ENCODE assay signal across 1 cellular context in genomic region chr3:186614597-186615483, GRCh38.
TF ChIP-seq lines count a peak whose summit lies in the region.

No MANE protein-coding gene starts in this region.

TF ChIP-seq in HepG2, 621 proteins besides CTCF, POLR2A, EP300 and RAD21 (continued from another document and continues in another):
- no peak for TF ChIP-seq AKNA (CRISPR knock-in tag; IDR thresholded peaks at IDR 0.05; ENCODE audit: borderline replicate concordance)
- TF ChIP-seq ZNF709 (CRISPR knock-in tag; IDR thresholded peaks at IDR 0.05), result peak; percentile 36; the same call in 1 of the 2 replicates
- TF ChIP-seq MXI1 (IDR thresholded peaks at IDR 0.05; ENCODE audit: borderline replicate concordance, low read depth, low read length), result peak; percentile 74; the same call in 1 of the 3 replicates
- peak; percentile 77; the same call in 1 of the 2 replicates for TF ChIP-seq HNF1B (CRISPR knock-in tag; IDR thresholded peaks at IDR 0.05)
- peak; percentile 98 for TF ChIP-seq TGIF2 (CRISPR knock-in tag; IDR thresholded peaks at IDR 0.05)
- no peak for TF ChIP-seq TIGD3 (CRISPR knock-in tag; IDR thresholded peaks at IDR 0.05; ENCODE audit: borderline replicate concordance)
- peak; percentile 51 for TF ChIP-seq SRSF4 (IDR thresholded peaks at IDR 0.05; ENCODE audit: low read depth, low read length, poor library complexity, severe bottlenecking)
- no peak for TF ChIP-seq ZNF7 (CRISPR knock-in tag; IDR thresholded peaks at IDR 0.05)
- TF ChIP-seq SNRNP70 (IDR thresholded peaks at IDR 0.05; ENCODE audit: low read depth, low read length), result 0 out of 2 replicates have a peak, but pooled peaks have one; percentile 77
- no peak for TF ChIP-seq ONECUT2 (CRISPR knock-in tag; IDR thresholded peaks at IDR 0.05)
- TF ChIP-seq NFRKB (IDR thresholded peaks at IDR 0.05), result no peak
- peak; percentile 52 for TF ChIP-seq MNT (IDR thresholded peaks at IDR 0.05)
- peak; percentile 72; the same call in 1 of the 2 replicates for TF ChIP-seq CSRNP2 (CRISPR knock-in tag; conservative IDR thresholded peaks at IDR 0.05; ENCODE audit: low read depth)
- TF ChIP-seq ZFP62 (CRISPR knock-in tag; IDR thresholded peaks at IDR 0.05), result no peak
- no peak for TF ChIP-seq FOSL1 (CRISPR knock-in tag; IDR thresholded peaks at IDR 0.05; ENCODE audit: borderline replicate concordance)
- TF ChIP-seq TRAFD1 (CRISPR knock-in tag; IDR thresholded peaks at IDR 0.05; ENCODE audit: borderline replicate concordance), result no peak
- no peak for TF ChIP-seq ZNF17 (CRISPR knock-in tag; IDR thresholded peaks at IDR 0.05)
- no peak for TF ChIP-seq MAF1 (CRISPR knock-in tag; IDR thresholded peaks at IDR 0.05; ENCODE audit: borderline replicate concordance)
- peak; percentile 70; the same call in 1 of the 2 replicates for TF ChIP-seq ZNF691 (CRISPR knock-in tag; IDR thresholded peaks at IDR 0.05; ENCODE audit: borderline replicate concordance, low read depth)
- 0 out of 2 replicates have a peak, but pooled peaks have one; percentile 49 for TF ChIP-seq ZNF343 (CRISPR knock-in tag; IDR thresholded peaks at IDR 0.05)
- TF ChIP-seq ZNF570 (CRISPR knock-in tag; IDR thresholded peaks at IDR 0.05; ENCODE audit: borderline replicate concordance), result no peak
- TF ChIP-seq HMG20B (CRISPR knock-in tag; conservative IDR thresholded peaks at IDR 0.05), result no peak
- TF ChIP-seq ZNF276 (CRISPR knock-in tag; IDR thresholded peaks at IDR 0.05; ENCODE audit: low read depth), result peak; percentile 70; the same call in 1 of the 2 replicates
- TF ChIP-seq ARNT2 (CRISPR knock-in tag; IDR thresholded peaks at IDR 0.05; ENCODE audit: low read depth), result peak; percentile 49; the same call in 1 of the 2 replicates
- TF ChIP-seq ZFY (CRISPR knock-in tag; IDR thresholded peaks at IDR 0.05), result no peak; the same call in 1 of the 2 replicates
- no peak for TF ChIP-seq ZNF296 (CRISPR knock-in tag; conservative IDR thresholded peaks at IDR 0.05)
- no peak for TF ChIP-seq ETV6 (CRISPR knock-in tag; conservative IDR thresholded peaks at IDR 0.05)
- TF ChIP-seq SPEN (CRISPR knock-in tag; IDR thresholded peaks at IDR 0.05; ENCODE audit: low read depth), result no peak
- TF ChIP-seq ZNF746 (CRISPR knock-in tag; IDR thresholded peaks at IDR 0.05), result 0 out of 2 replicates have a peak, but pooled peaks have one; percentile 64
- TF ChIP-seq JUND (CRISPR knock-in tag; IDR thresholded peaks at IDR 0.05), result no peak
- TF ChIP-seq ZNF317 (CRISPR knock-in tag; IDR thresholded peaks at IDR 0.05), result 0 out of 2 replicates have a peak, but pooled peaks have one; percentile 8
- 0 out of 2 replicates have a peak, but pooled peaks have one; percentile 60 for TF ChIP-seq ZNF713 (CRISPR knock-in tag; IDR thresholded peaks at IDR 0.05)
- peak; percentile 84 for TF ChIP-seq PAF1 (CRISPR knock-in tag; IDR thresholded peaks at IDR 0.05)
- TF ChIP-seq HNRNPLL (IDR thresholded peaks at IDR 0.05; ENCODE audit: low read depth, low read length, poor library complexity, severe bottlenecking), result no peak
- TF ChIP-seq ZNF761 (CRISPR knock-in tag; conservative IDR thresholded peaks at IDR 0.05), result peak; percentile 78; the same call in 1 of the 2 replicates
- peak; percentile 58 for TF ChIP-seq ZNF574 (CRISPR knock-in tag; IDR thresholded peaks at IDR 0.05)
- no peak for TF ChIP-seq ZNF367 (CRISPR knock-in tag; IDR thresholded peaks at IDR 0.05; ENCODE audit: borderline replicate concordance)
- TF ChIP-seq RFX3 (CRISPR knock-in tag; IDR thresholded peaks at IDR 0.05), result no peak
- TF ChIP-seq ZNF138 (CRISPR knock-in tag; IDR thresholded peaks at IDR 0.05; ENCODE audit: low read depth), result no peak
- TF ChIP-seq TBX2 (CRISPR knock-in tag; IDR thresholded peaks at IDR 0.05; ENCODE audit: borderline replicate concordance), result no peak
- peak; percentile 11; the same call in 1 of the 2 replicates for TF ChIP-seq TFE3 (CRISPR knock-in tag; IDR thresholded peaks at IDR 0.05)
